In genomic region chr12:8466171-8466692, GRCh38 we compare ENCODE assay signal across 33 cellular contexts. TPM values are rescaled to one million over a fixed set of nuclear protein-coding genes. Genes with fewer than 3 reads are reported as not detected.
"Had no signal": no experiment of that assay in that cellular context is flagged by ENCODE, and none has a peak within 500 bp of the region (broad histone marks: within the 10 kb centered on the region; RNA-seq: fewer than 3 reads in every experiment).

No MANE protein-coding gene starts in this region.

- H3K36me3 Mint-ChIP-seq: immature natural killer cell; naive thymus-derived CD4-positive, alpha-beta T cell; neural progenitor cell; stimulated activated naive B cell treated with anti-CD40 and anti-IgM and Interleukin-4, amounts not matched to agents 10 μg/mL and 1 μg/mL and 100 μg/mL, for 72 hours had no signal

- H3K27ac Mint-ChIP-seq: effector memory CD8-positive, alpha-beta T cell; immature natural killer cell; mesothelial cell of epicardium; naive thymus-derived CD4-positive, alpha-beta T cell; nephron; neural progenitor cell; stimulated activated naive B cell treated with anti-CD40 and anti-IgM and Interleukin-4, amounts not matched to agents 10 μg/mL and 1 μg/mL and 100 μg/mL, for 72 hours; stimulated activated naive CD8-positive, alpha-beta T cell treated with anti-CD3 and anti-CD28 coated beads, Interleukin-15, Interleukin-2, amounts not matched to agents 100 ng/mL and 50 ng/mL, for 24 hours had no signal

- H2AFZ ChIP-seq: neural progenitor cell had no signal

- H3K9ac ChIP-seq: neural progenitor cell had no signal

- H3K36me3 ChIP-seq: esophagus squamous epithelium, heart right ventricle, prostate gland, right atrium auricular region, suprapubic skin, transverse colon had no signal

- H3K4me1 ChIP-seq: esophagus squamous epithelium, prostate gland, right atrium auricular region, suprapubic skin, transverse colon had no signal

- H3K4me3 Mint-ChIP-seq: effector memory CD8-positive, alpha-beta T cell; immature natural killer cell; mesothelial cell of epicardium; naive thymus-derived CD4-positive, alpha-beta T cell; nephron; neural progenitor cell; stimulated activated naive B cell treated with anti-CD40 and anti-IgM and Interleukin-4, amounts not matched to agents 10 μg/mL and 1 μg/mL and 100 μg/mL, for 72 hours; stimulated activated naive CD8-positive, alpha-beta T cell treated with anti-CD3 and anti-CD28 coated beads, Interleukin-15, Interleukin-2, amounts not matched to agents 100 ng/mL and 50 ng/mL, for 24 hours had no signal

- H3K27me3 ChIP-seq: esophagus squamous epithelium, neural progenitor cell, right atrium auricular region, suprapubic skin, transverse colon had no signal

- DNase-seq: effector memory CD8-positive, alpha-beta T cell; erythroblast; esophagus squamous epithelium; foreskin melanocyte; glutamatergic neuron; heart right ventricle; hypothalamus; immature natural killer cell; islet precursor cell; kidney glomerular epithelial cell; left colon; left ventricle myocardium superior; mesenchymal stem cell; naive thymus-derived CD4-positive, alpha-beta T cell; nucleus accumbens; stimulated activated CD4-positive, alpha-beta T cell treated with anti-CD3 and anti-CD28 coated beads, Interleukin-4, amount 100 ng/mL, for 4 hours; stimulated activated naive B cell treated with anti-CD40 and anti-IgM and Interleukin-4, amounts not matched to agents 10 μg/mL and 1 μg/mL and 100 μg/mL, for 72 hours; transverse colon had no signal

- H3K4me1 Mint-ChIP-seq: immature natural killer cell; naive thymus-derived CD4-positive, alpha-beta T cell; stimulated activated naive B cell treated with anti-CD40 and anti-IgM and Interleukin-4, amounts not matched to agents 10 μg/mL and 1 μg/mL and 100 μg/mL, for 72 hours had no signal

- H3K4me3 ChIP-seq: coronary artery, esophagus squamous epithelium, heart right ventricle, lung, neural progenitor cell, prostate gland, right atrium auricular region, smooth muscle cell, suprapubic skin, transverse colon had no signal

- H3K27ac ChIP-seq: coronary artery, esophagus squamous epithelium, neural progenitor cell, prostate gland, right atrium auricular region, suprapubic skin, transverse colon had no signal

- H3K9me3 ChIP-seq: esophagus squamous epithelium, prostate gland, suprapubic skin, transverse colon had no signal

- H3K9me3 Mint-ChIP-seq: effector memory CD8-positive, alpha-beta T cell had no signal

- H3K4me2 ChIP-seq: neural progenitor cell, smooth muscle cell had no signal

- ATAC-seq: effector memory CD8-positive, alpha-beta T cell; heart right ventricle; left colon; left ventricle myocardium superior; naive thymus-derived CD4-positive, alpha-beta T cell; sciatic nerve; stimulated activated naive B cell treated with anti-CD40 and anti-IgM and Interleukin-4, amounts not matched to agents 10 μg/mL and 1 μg/mL and 100 μg/mL, for 72 hours had no signal

RNA-seq across cellular contexts. Expression of gene CLEC6A, which starts 10.5 kb away (rescaled TPM):
- total RNA-seq: dermis microvascular lymphatic vessel endothelial cell, esophagus squamous epithelium, left colon, left ventricle myocardium superior, mesothelial cell of epicardium, mucosa of gallbladder, osteocyte, prostate gland, right atrium auricular region, sciatic nerve, smooth muscle cell, suprapubic skin, transverse colon, ureter had no signal
- polyA plus RNA-seq: heart right ventricle; immature natural killer cell; naive thymus-derived CD4-positive, alpha-beta T cell; smooth muscle cell had no signal

RNA-seq across cellular contexts. Expression of gene CLEC4D, which starts 47.1 kb away (rescaled TPM):
- total RNA-seq: dermis microvascular lymphatic vessel endothelial cell, left ventricle myocardium superior, mesothelial cell of epicardium, mucosa of gallbladder, osteocyte, smooth muscle cell, suprapubic skin, transverse colon, ureter had no signal
- polyA plus RNA-seq: immature natural killer cell; naive thymus-derived CD4-positive, alpha-beta T cell; smooth muscle cell had no signal
